In genomic region chr14:82390586-82390985, GRCh38 we compare ENCODE assay signal across 9 cellular contexts.
"Had no signal": no experiment of that assay in that cellular context is flagged by ENCODE, and none has a peak within 500 bp of the region (broad histone marks: within the 10 kb centered on the region; RNA-seq: fewer than 3 reads in every experiment).

No MANE protein-coding gene starts in this region.

- FAIRE-seq: H1, H54, HTR-8/SVneo, K562 had no signal

- H3K4me3 Mint-ChIP-seq: GM23338, H9 had no signal

- DNase-seq: H9, HCEC 1CT, IMR-90, KG1 had no signal

- H3K4me3 ChIP-seq: GM23338, K562 had no signal

- ATAC-seq: GM23338, K562 had no signal

- H3K27ac Mint-ChIP-seq: GM23338, H9 had no signal

- H3K9me3 Mint-ChIP-seq: H9 had no signal

- H3K4me1 Mint-ChIP-seq: GM23338 had no signal
